27 cellular contexts compared by ENCODE assay signal in genomic region chr6:122315842-122316241, GRCh38.
"Had no signal": no experiment of that assay in that cellular context is flagged by ENCODE, and none has a peak within 500 bp of the region (broad histone marks: within the 10 kb centered on the region; RNA-seq: fewer than 3 reads in every experiment).

No MANE protein-coding gene starts in this region.

- H3K4me3 ChIP-seq: stomach, suprapubic skin, testis, thoracic aorta, thyroid gland, tibial artery, tibial nerve, transverse colon, upper lobe of left lung, upper lobe of right lung, uterus, vagina had no signal

- H3K27me3 ChIP-seq: stomach, suprapubic skin, testis, thyroid gland, tibial artery, tibial nerve, transverse colon, upper lobe of left lung, upper lobe of right lung, uterus, vagina had no signal

- ATAC-seq: stimulated activated effector memory CD8-positive, alpha-beta T cell treated with anti-CD3 and anti-CD28 coated beads, Interleukin-12 subunit alpha, Interleukin-12 subunit beta, amount 100 ng/mL, for 72 hours; stimulated activated memory B cell treated with anti-CD40 and anti-IgM and Interleukin-4, amounts not matched to agents 10 μg/mL and 1 μg/mL and 100 μg/mL, for 72 hours; stimulated activated naive B cell treated with anti-CD40 and anti-IgM and Interleukin-4, amounts not matched to agents 10 μg/mL and 1 μg/mL and 100 μg/mL, for 72 hours; stimulated activated naive CD8-positive, alpha-beta T cell treated with anti-CD3 and anti-CD28 coated beads, Interleukin-15, amount 100 ng/mL, for 72 hours; stimulated activated naive CD8-positive, alpha-beta T cell treated with anti-CD3 and anti-CD28 coated beads, Interleukin-15, Interleukin-2, amounts not matched to agents 100 U/mL and 50 U/mL, for 24 hours; upper lobe of right lung had no signal

- H3K36me3 ChIP-seq: stomach, suprapubic skin, thoracic aorta, thyroid gland, tibial artery, tibial nerve, transverse colon, upper lobe of left lung, upper lobe of right lung, uterus, vagina had no signal

- H3K4me1 ChIP-seq: stomach, suprapubic skin, testis, thyroid gland, tibial nerve, transverse colon, upper lobe of left lung, upper lobe of right lung, uterus, vagina had no signal

- FAIRE-seq: urothelium cell line had no signal

- H3K27ac ChIP-seq: stomach, suprapubic skin, testis, thoracic aorta, thyroid gland, tibial artery, tibial nerve, transverse colon, upper lobe of left lung, upper lobe of right lung, uterus, vagina had no signal

- DNase-seq: stimulated activated CD4-positive, alpha-beta T cell treated with anti-CD3 and anti-CD28 coated beads, Interleukin-2, amount 100 ng/mL, for 48 hours; stimulated activated CD4-positive, alpha-beta T cell treated with anti-CD3 and anti-CD28 coated beads, Interleukin-4, amount 100 ng/mL, for 1 hour; stimulated activated CD4-positive, alpha-beta T cell treated with anti-CD3 and anti-CD28 coated beads, Interleukin-4, amount 100 ng/mL, for 24 hours; stimulated activated CD4-positive, alpha-beta T cell treated with anti-CD3 and anti-CD28 coated beads, Interleukin-4, amount 100 ng/mL, for 4 hours; stimulated activated CD8-positive, alpha-beta memory T cell treated with anti-CD3 and anti-CD28 coated beads, Interleukin-4, amount 100 ng/mL, for 48 hours; stimulated activated naive B cell treated with anti-CD40 and anti-IgM and Interleukin-4, amounts not matched to agents 10 μg/mL and 1 μg/mL and 100 μg/mL, for 72 hours; stimulated activated naive CD4-positive, alpha-beta T cell; stimulated activated naive CD4-positive, alpha-beta T cell treated with Interleukin-2 at 50 U/mL for 16 hours; stimulated activated naive CD8-positive, alpha-beta T cell treated with anti-CD3 and anti-CD28 coated beads, Interleukin-15, amount 100 ng/mL, for 72 hours; stimulated activated naive CD8-positive, alpha-beta T cell treated with anti-CD3 and anti-CD28 coated beads, Interleukin-15, Interleukin-2, amounts not matched to agents 100 U/mL and 50 U/mL, for 24 hours; stomach; substantia nigra; testis; thyroid gland; tibial artery; transverse colon; trophoblast cell; upper lobe of left lung; upper lobe of right lung; uterus had no signal

- H3K9me3 ChIP-seq: testis, upper lobe of left lung, upper lobe of right lung, uterus, vagina had no signal
